In the genomic region with DNA sequence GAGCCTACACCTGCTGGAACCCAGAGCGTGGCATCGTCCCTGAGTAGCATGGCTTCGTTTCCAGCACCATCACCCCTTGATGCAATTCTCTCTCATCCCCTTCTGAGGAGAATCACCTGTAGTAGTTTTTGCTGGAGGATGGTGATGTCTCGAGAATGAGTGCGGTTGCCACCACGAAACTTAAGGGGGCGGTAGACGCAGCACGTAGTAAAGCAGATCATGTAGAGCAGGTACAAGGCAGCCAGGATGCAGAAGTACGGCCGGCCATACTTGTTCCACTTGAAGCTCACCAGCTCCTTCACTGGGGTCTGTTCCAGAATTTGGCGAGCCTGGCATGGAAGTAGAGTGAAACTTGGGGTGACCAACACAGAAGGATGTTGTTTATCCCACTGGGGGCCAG, we compare ENCODE assay signal across 1 cellular context.
A peak's percentile ranks its signal among the peaks of the same experiment; 100 is the strongest.
TF ChIP-seq lines count a peak whose summit lies in the region.

No MANE protein-coding gene starts in this region.

TF ChIP-seq in H1, 55 proteins besides CTCF, POLR2A, EP300 and RAD21:
- TF ChIP-seq, protein P1, sequence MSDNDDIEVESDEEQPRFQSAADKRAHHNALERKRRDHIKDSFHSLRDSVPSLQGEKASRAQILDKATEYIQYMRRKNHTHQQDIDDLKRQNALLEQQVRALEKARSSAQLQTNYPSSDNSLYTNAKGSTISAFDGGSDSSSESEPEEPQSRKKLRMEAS (IDR thresholded peaks at IDR 0.05): peak; percentile 100
- TF ChIP-seq YY1 (IDR thresholded peaks at IDR 0.05; ENCODE audit: low read depth, low read length): peak; percentile 78
- no peak for TF ChIP-seq GABPA (IDR thresholded peaks at IDR 0.05; ENCODE audit: borderline replicate concordance, insufficient read depth, low read length)
- no peak for TF ChIP-seq SP2 (IDR thresholded peaks at IDR 0.05; ENCODE audit: low read length)
- TF ChIP-seq, protein P2, sequence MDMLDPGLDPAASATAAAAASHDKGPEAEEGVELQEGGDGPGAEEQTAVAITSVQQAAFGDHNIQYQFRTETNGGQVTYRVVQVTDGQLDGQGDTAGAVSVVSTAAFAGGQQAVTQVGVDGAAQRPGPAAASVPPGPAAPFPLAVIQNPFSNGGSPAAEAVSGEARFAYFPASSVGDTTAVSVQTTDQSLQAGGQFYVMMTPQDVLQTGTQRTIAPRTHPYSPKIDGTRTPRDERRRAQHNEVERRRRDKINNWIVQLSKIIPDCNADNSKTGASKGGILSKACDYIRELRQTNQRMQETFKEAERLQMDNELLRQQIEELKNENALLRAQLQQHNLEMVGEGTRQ (IDR thresholded peaks at IDR 0.05; ENCODE audit: low read length): peak; percentile 60
- peak; percentile 55; the same call in 1 of the 2 replicates for TF ChIP-seq CREB1 (IDR thresholded peaks at IDR 0.05)
- TF ChIP-seq JUND (IDR thresholded peaks at IDR 0.05; ENCODE audit: low read length): no peak
- TF ChIP-seq, protein P3, sequence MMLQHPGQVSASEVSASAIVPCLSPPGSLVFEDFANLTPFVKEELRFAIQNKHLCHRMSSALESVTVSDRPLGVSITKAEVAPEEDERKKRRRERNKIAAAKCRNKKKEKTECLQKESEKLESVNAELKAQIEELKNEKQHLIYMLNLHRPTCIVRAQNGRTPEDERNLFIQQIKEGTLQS (IDR thresholded peaks at IDR 0.05; ENCODE audit: insufficient read depth, low read depth, low read length): peak; percentile 51; the same call in 1 of the 2 replicates
- TF ChIP-seq, protein P4, sequence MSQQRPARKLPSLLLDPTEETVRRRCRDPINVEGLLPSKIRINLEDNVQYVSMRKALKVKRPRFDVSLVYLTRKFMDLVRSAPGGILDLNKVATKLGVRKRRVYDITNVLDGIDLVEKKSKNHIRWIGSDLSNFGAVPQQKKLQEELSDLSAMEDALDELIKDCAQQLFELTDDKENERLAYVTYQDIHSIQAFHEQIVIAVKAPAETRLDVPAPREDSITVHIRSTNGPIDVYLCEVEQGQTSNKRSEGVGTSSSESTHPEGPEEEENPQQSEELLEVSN (IDR thresholded peaks at IDR 0.05): peak; percentile 96
- no peak for TF ChIP-seq CHD2 (IDR thresholded peaks at IDR 0.05; ENCODE audit: low read length)
- no peak for TF ChIP-seq SIX5 (IDR thresholded peaks at IDR 0.05; ENCODE audit: low read depth, low read length)
- TF ChIP-seq NRF1 (IDR thresholded peaks at IDR 0.05; ENCODE audit: low read depth, low read length): no peak
TF ChIP-seq in H1: peak in this region for 6.
